In the genomic region with DNA sequence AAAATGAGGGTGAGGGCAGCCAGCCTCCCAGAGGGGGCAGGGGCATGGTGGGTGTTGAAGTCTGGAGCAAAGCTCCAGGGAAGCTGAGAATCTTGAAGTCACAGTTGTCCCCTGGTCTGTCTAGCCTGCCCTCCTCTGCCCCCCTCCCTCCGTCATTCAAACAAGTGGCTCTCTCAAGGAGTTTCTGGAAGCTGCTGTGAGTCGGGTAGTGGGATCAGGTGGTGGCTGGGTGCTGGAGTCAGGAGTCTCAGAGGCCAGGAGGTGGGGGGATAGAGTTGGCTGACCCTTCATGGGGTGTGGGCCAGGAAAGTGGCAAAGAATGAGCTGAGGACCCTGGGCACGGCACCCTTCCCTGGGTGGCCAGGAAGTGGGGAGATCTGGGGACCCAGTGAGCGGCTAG, we compare ENCODE assay signal across 21 cellular contexts. TPM values are rescaled to one million over a fixed set of nuclear protein-coding genes. Genes with fewer than 3 reads are reported as not detected.
DNase-seq lines count a peak whose midpoint lies in the region; TF ChIP-seq lines count a peak whose summit lies in the region.
"Had no signal": no experiment of that assay in that cellular context is flagged by ENCODE, and none has a peak within 500 bp of the region (broad histone marks: within the 10 kb centered on the region; RNA-seq: fewer than 3 reads in every experiment).

No MANE protein-coding gene starts in this region.

- peak overlapping the region; percentile 51 for H3K9ac ChIP-seq in NT2/D1 (ENCODE audit: insufficient read length, low read depth)
- no peak overlapping the region for H3K9ac ChIP-seq in endodermal cell (ENCODE audit: extremely low read depth, low read length, poor library complexity, severe bottlenecking)

- H3K4me3 ChIP-seq in NT2/D1 (ENCODE audit: insufficient read length, low read depth) (no peak overlapping the region), endodermal cell (ENCODE audit: low read length) (peak overlapping the region; percentile 15)
- H3K4me3 ChIP-seq: sigmoid colon, tibial artery had no signal

- no peaks in the 10 kb centered on the region for H3K36me3 ChIP-seq in NT2/D1 (ENCODE audit: insufficient read depth, insufficient read length, low read length)
- H3K36me3 ChIP-seq in endodermal cell (ENCODE audit: control insufficient read depth, insufficient read depth, low read length), result no peaks in the 10 kb centered on the region
- H3K36me3 ChIP-seq: neutrophil, sigmoid colon, tibial artery had no signal

- H3K4me3 Mint-ChIP-seq in endodermal cell (peak overlapping the region; percentile 41), progenitor cell of endocrine pancreas (ENCODE audit: low read depth) (peak overlapping the region; percentile 49)
- no peak overlapping the region for H3K4me3 Mint-ChIP-seq in activated CD4-positive, alpha-beta T cell treated with anti-CD3 and anti-CD28 coated beads, Interleukin-2, amount 10 ng/mL, durations not matched to agents 7 days and 5 days
- H3K4me3 Mint-ChIP-seq: activated CD4-positive, alpha-beta T cell treated with anti-CD3 and anti-CD28 coated beads for 36 hours; activated naive CD8-positive, alpha-beta T cell treated with anti-CD3 and anti-CD28 coated beads, Interleukin-2, amount 10 ng/mL, durations not matched to agents 7 days and 5 days had no signal

- CTCF ChIA-PET in activated CD4-positive, alpha-beta T cell treated with anti-CD3 and anti-CD28 coated beads, Interleukin-2, amount 10 ng/mL, durations not matched to agents 7 days and 5 days (lab: Charles Lee), result interaction anchor here (1.0 kb wide), 1 partner anchor 37 kb away, joined by 3 read pairs; no protein-coding TSS in a partner anchor

- H3K27me3 ChIP-seq in NT2/D1 (ENCODE audit: insufficient read depth, insufficient read length) (peaks cover 70% of the 10 kb centered on the region), endodermal cell (ENCODE audit: control insufficient read depth, insufficient read depth, low read length, poor library complexity, severe bottlenecking) (peaks cover 58% of the 10 kb centered on the region)

- POLR2A ChIA-PET in activated CD4-positive, alpha-beta T cell treated with anti-CD3 and anti-CD28 coated beads, Interleukin-2, amount 10 ng/mL, durations not matched to agents 7 days and 5 days (lab: Charles Lee), result no interaction called here

- H3K4me1 ChIP-seq in NT2/D1 (ENCODE audit: insufficient read depth, insufficient read length), result peaks cover 28% of the 10 kb centered on the region
- peaks cover 9% of the 10 kb centered on the region for H3K4me1 ChIP-seq in endodermal cell (ENCODE audit: control insufficient read depth, insufficient read depth, low read length)
- H3K4me1 ChIP-seq: foreskin keratinocyte had no signal

- TF ChIP-seq CTCF in endodermal cell (conservative IDR thresholded peaks at IDR 0.05) (no peak), progenitor cell of endocrine pancreas (IDR thresholded peaks at IDR 0.05; ENCODE audit: unreplicated experiment) (no peak)

- H3K4me1 Mint-ChIP-seq in endodermal cell, result peaks cover 28% of the 10 kb centered on the region
- H3K4me1 Mint-ChIP-seq in progenitor cell of endocrine pancreas (ENCODE audit: low read depth), result peaks cover 52% of the 10 kb centered on the region
- peaks cover 11% of the 10 kb centered on the region for H3K4me1 Mint-ChIP-seq in activated CD4-positive, alpha-beta T cell treated with anti-CD3 and anti-CD28 coated beads, Interleukin-2, amount 10 ng/mL, durations not matched to agents 7 days and 5 days

- H3K9me3 ChIP-seq in NT2/D1 (ENCODE audit: insufficient read depth, low read length) (no peaks in the 10 kb centered on the region), endodermal cell (ENCODE audit: control insufficient read depth, low read length) (no peaks in the 10 kb centered on the region)
- H3K9me3 ChIP-seq: neutrophil, sigmoid colon, tibial artery had no signal

- DNase-seq in DMS 273 (lab: John Stamatoyannopoulos, UW; ENCODE audit: unreplicated experiment) (peak; percentile 44), DMS 273 treated with DMSO at 0.1 percent for 48 hours (lab: John Stamatoyannopoulos, UW) (no peak), NT2/D1 (ENCODE audit: low read depth, low spot score) (no peak), endodermal cell (peak; percentile 54), progenitor cell of endocrine pancreas (ENCODE audit: low spot score, unreplicated experiment) (no peak), caudate nucleus (lab: John Stamatoyannopoulos, UW) (no peak), pons (ENCODE audit: low spot score) (no peak)
- no peak for DNase-seq in activated CD4-positive, alpha-beta T cell treated with anti-CD3 and anti-CD28 coated beads, Interleukin-2, amount 10 ng/mL, durations not matched to agents 7 days and 5 days
- DNase-seq: activated CD4-positive, alpha-beta T cell treated with anti-CD3 and anti-CD28 coated beads for 36 hours; activated naive CD8-positive, alpha-beta T cell treated with anti-CD3 and anti-CD28 coated beads, Interleukin-2, amount 10 ng/mL, durations not matched to agents 7 days and 5 days; EL; foreskin keratinocyte; MV-4-11; NK-92 treated with Interleukin-12 subunit alpha and Interleukin-12 subunit beta, amount 100 ng/mL, for 24 hours; sigmoid colon; stimulated activated CD4-positive, alpha-beta T cell treated with anti-CD3 and anti-CD28 coated beads, Interleukin-2, amount 100 ng/mL, for 48 hours; tibial artery had no signal

- WGBS in endodermal cell (ENCODE audit: insufficient coverage in 1 of 2, insufficient read length in 1 of 2), 2 experiments, result 40 to 58% methylated on average over 2 to 4 of the region's 4 CpGs

- H3K27ac Mint-ChIP-seq in endodermal cell (no peak overlapping the region), progenitor cell of endocrine pancreas (no peak overlapping the region)
- no peak overlapping the region for H3K27ac Mint-ChIP-seq in activated CD4-positive, alpha-beta T cell treated with anti-CD3 and anti-CD28 coated beads, Interleukin-2, amount 10 ng/mL, durations not matched to agents 7 days and 5 days
- H3K27ac Mint-ChIP-seq: activated CD4-positive, alpha-beta T cell treated with anti-CD3 and anti-CD28 coated beads for 36 hours; activated naive CD8-positive, alpha-beta T cell treated with anti-CD3 and anti-CD28 coated beads, Interleukin-2, amount 10 ng/mL, durations not matched to agents 7 days and 5 days had no signal

- H3K9me3 Mint-ChIP-seq in endodermal cell (peaks cover 3% of the 10 kb centered on the region), progenitor cell of endocrine pancreas (ENCODE audit: low read depth) (no peaks in the 10 kb centered on the region)
- H3K9me3 Mint-ChIP-seq in activated CD4-positive, alpha-beta T cell treated with anti-CD3 and anti-CD28 coated beads, Interleukin-2, amount 10 ng/mL, durations not matched to agents 7 days and 5 days, result no peaks in the 10 kb centered on the region
- H3K9me3 Mint-ChIP-seq: activated naive CD8-positive, alpha-beta T cell treated with anti-CD3 and anti-CD28 coated beads, Interleukin-2, amount 10 ng/mL, durations not matched to agents 7 days and 5 days had no signal

- H3K27ac ChIP-seq in endodermal cell (ENCODE audit: low read depth, low read length) (no peak overlapping the region), caudate nucleus (ENCODE audit: low read depth, low read length) (no peak overlapping the region)
- H3K27ac ChIP-seq: 22Rv1, C4-2B, foreskin keratinocyte, neutrophil, sigmoid colon, tibial artery had no signal

- H3K36me3 Mint-ChIP-seq in endodermal cell (ENCODE audit: low read depth), result no peaks in the 10 kb centered on the region
- no peaks in the 10 kb centered on the region for H3K36me3 Mint-ChIP-seq in progenitor cell of endocrine pancreas (ENCODE audit: insufficient read depth)
- H3K36me3 Mint-ChIP-seq in activated CD4-positive, alpha-beta T cell treated with anti-CD3 and anti-CD28 coated beads, Interleukin-2, amount 10 ng/mL, durations not matched to agents 7 days and 5 days (ENCODE audit: low read depth), result no peaks in the 10 kb centered on the region

- peaks cover 87% of the 10 kb centered on the region for H3K27me3 Mint-ChIP-seq in endodermal cell (ENCODE audit: insufficient read depth)
- peaks cover 53% of the 10 kb centered on the region for H3K27me3 Mint-ChIP-seq in progenitor cell of endocrine pancreas
- H3K27me3 Mint-ChIP-seq in activated CD4-positive, alpha-beta T cell treated with anti-CD3 and anti-CD28 coated beads, Interleukin-2, amount 10 ng/mL, durations not matched to agents 7 days and 5 days, result peaks cover 80% of the 10 kb centered on the region

RNA-seq across cellular contexts. Expression of a gene that starts 0.5 kb away (rescaled TPM):
- total RNA-seq in endodermal cell (under 1 TPM; 0.29 to 1.00 TPM), progenitor cell of endocrine pancreas (3.4 and 5.1 TPM in 2 replicates)
- polyA plus RNA-seq in endodermal cell (2013, experiment 1 of 2), result 2.0 TPM
- 1.4 TPM for polyA plus RNA-seq in endodermal cell (2013, experiment 2 of 2)
- total RNA-seq in activated CD4-positive, alpha-beta T cell treated with anti-CD3 and anti-CD28 coated beads, Interleukin-2, amount 10 ng/mL, durations not matched to agents 7 days and 5 days, result not detected
- total RNA-seq: activated CD4-positive, alpha-beta T cell treated with anti-CD3 and anti-CD28 coated beads for 36 hours; foreskin keratinocyte; lung microvascular endothelial cell had no signal
- polyA plus RNA-seq: foreskin keratinocyte had no signal

RNA-seq across cellular contexts. Expression of a gene that starts 15.1 kb away (rescaled TPM):
- 10 to 100 TPM; 36.9 to 38.2 TPM for total RNA-seq in endodermal cell
- polyA plus RNA-seq in endodermal cell (2013, experiment 1 of 2), result 23.4 TPM
- polyA plus RNA-seq in endodermal cell (2013, experiment 2 of 2), result 22.9 TPM
- 35.8 and 37.4 TPM in 2 replicates for total RNA-seq in progenitor cell of endocrine pancreas
- total RNA-seq in activated CD4-positive, alpha-beta T cell treated with anti-CD3 and anti-CD28 coated beads, Interleukin-2, amount 10 ng/mL, durations not matched to agents 7 days and 5 days, result 10 to 100 TPM; 34.5 to 40.5 TPM

RNA-seq across cellular contexts. Expression of a gene that starts 29.8 kb away (rescaled TPM):
- total RNA-seq in endodermal cell, result 10 to 100 TPM; 51.2 to 54.0 TPM
- 26.1 TPM for polyA plus RNA-seq in endodermal cell (2013, experiment 1 of 2)
- polyA plus RNA-seq in endodermal cell (2013, experiment 2 of 2), result 31.2 TPM
- total RNA-seq in progenitor cell of endocrine pancreas, result 49.1 and 51.1 TPM in 2 replicates
- 1 to 10 TPM; 6.4 to 7.8 TPM for total RNA-seq in activated CD4-positive, alpha-beta T cell treated with anti-CD3 and anti-CD28 coated beads, Interleukin-2, amount 10 ng/mL, durations not matched to agents 7 days and 5 days

RNA-seq across cellular contexts. Expression of a gene that starts 30.0 kb away (rescaled TPM):
- total RNA-seq in endodermal cell (1 to 10 TPM; 2.6 to 3.9 TPM), progenitor cell of endocrine pancreas (8.2 and 9.7 TPM in 2 replicates)
- polyA plus RNA-seq in endodermal cell (2013, experiment 1 of 2), result 9.6 TPM
- polyA plus RNA-seq in endodermal cell (2013, experiment 2 of 2), result 5.3 TPM
- total RNA-seq in activated CD4-positive, alpha-beta T cell treated with anti-CD3 and anti-CD28 coated beads, Interleukin-2, amount 10 ng/mL, durations not matched to agents 7 days and 5 days, result under 1 TPM; 0.44 to 0.69 TPM
- total RNA-seq: lung microvascular endothelial cell had no signal

RNA-seq across cellular contexts. Expression of a gene that starts 57.6 kb away (rescaled TPM):
- total RNA-seq in endodermal cell, result 100 to 1,000 TPM; 156 to 162 TPM
- 93.4 TPM for polyA plus RNA-seq in endodermal cell (2013, experiment 1 of 2)
- 95.4 TPM for polyA plus RNA-seq in endodermal cell (2013, experiment 2 of 2)
- 197 and 198 TPM in 2 replicates for total RNA-seq in progenitor cell of endocrine pancreas
- total RNA-seq in activated CD4-positive, alpha-beta T cell treated with anti-CD3 and anti-CD28 coated beads, Interleukin-2, amount 10 ng/mL, durations not matched to agents 7 days and 5 days, result not detected
- total RNA-seq: activated naive CD8-positive, alpha-beta T cell treated with anti-CD3 and anti-CD28 coated beads, Interleukin-2, amount 10 ng/mL, durations not matched to agents 7 days and 5 days had no signal

Comparison
In these comparisons a context has a peak if more than half of its experiments do, and no peak if none do; other contexts are left out.
1. DNase-seq: peak in DMS 273 (single experiment) and endodermal cell (single experiment); none in DMS 273 treated with DMSO at 0.1 percent for 48 hours (single experiment), NT2/D1 (single experiment), progenitor cell of endocrine pancreas (single experiment), activated CD4-positive, alpha-beta T cell treated with anti-CD3 and anti-CD28 coated beads, Interleukin-2, amount 10 ng/mL, durations not matched to agents 7 days and 5 days (single experiment), caudate nucleus (0 of 61) and pons (single experiment).